ENCODE assay signal across 23 cellular contexts in the genomic region with DNA sequence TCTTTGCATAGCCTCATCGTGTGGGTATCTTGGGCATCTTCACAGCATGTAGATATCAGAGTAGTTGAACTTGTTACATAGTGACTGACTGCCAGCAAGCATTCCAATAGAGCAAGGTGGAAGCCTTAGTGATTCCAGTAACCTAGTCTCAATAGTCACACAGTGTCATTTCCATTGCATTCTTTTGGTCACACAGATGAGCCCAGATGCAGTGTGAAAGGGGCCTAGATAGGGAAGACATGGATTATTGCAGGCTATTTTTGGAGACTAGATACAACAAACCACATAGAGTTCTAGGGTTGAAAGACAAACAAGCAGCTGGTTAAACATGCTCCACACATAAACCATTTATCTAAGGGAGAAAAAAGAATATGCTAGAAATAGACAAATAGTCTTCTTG.
"Had no signal": no experiment of that assay in that cellular context is flagged by ENCODE, and none has a peak within 500 bp of the region (broad histone marks: within the 10 kb centered on the region; RNA-seq: fewer than 3 reads in every experiment).

No MANE protein-coding gene starts in this region.

- H3K9me3 Mint-ChIP-seq: activated CD4-positive, alpha-beta T cell treated with anti-CD3 and anti-CD28 coated beads, Interleukin-2, amount 10 ng/mL, durations not matched to agents 24 days and 14 days; activated CD8-positive, alpha-beta T cell treated with anti-CD3 and anti-CD28 coated beads for 36 hours; activated T-helper 1 cell treated with anti-CD3 and anti-CD28 coated beads, Interleukin-12 subunit alpha, Interleukin-12 subunit beta, Interleukin-2, Interleukin-4 antibody, amounts not matched to agents 30 ng/mL and 10 ng/mL and 1 ng/mL, durations not matched to agents 14 hours and 24 hours and 36 hours had no signal

- H3K27ac Mint-ChIP-seq: activated CD4-positive, alpha-beta T cell treated with anti-CD3 and anti-CD28 coated beads, Interleukin-2, amount 10 ng/mL, durations not matched to agents 24 days and 14 days; activated CD8-positive, alpha-beta memory T cell treated with anti-CD3 and anti-CD28 coated beads, Interleukin-2, amount 10 ng/mL, durations not matched to agents 7 days and 5 days; activated CD8-positive, alpha-beta T cell treated with anti-CD3 and anti-CD28 coated beads for 36 hours; activated naive CD8-positive, alpha-beta T cell treated with anti-CD3 and anti-CD28 coated beads, Interleukin-2, amount 50 U/mL, for 24 hours; activated T-helper 1 cell treated with anti-CD3 and anti-CD28 coated beads, Interleukin-12 subunit alpha, Interleukin-12 subunit beta, Interleukin-2, Interleukin-4 antibody, amounts not matched to agents 30 ng/mL and 10 ng/mL and 1 ng/mL, durations not matched to agents 14 hours and 24 hours and 36 hours; memory B cell; naive thymus-derived CD4-positive, alpha-beta T cell; stimulated activated naive B cell treated with anti-CD40 and anti-IgM and Interleukin-4, amounts not matched to agents 10 μg/mL and 1 μg/mL and 100 μg/mL, for 72 hours had no signal

- H3K36me3 Mint-ChIP-seq: activated CD8-positive, alpha-beta memory T cell treated with anti-CD3 and anti-CD28 coated beads, Interleukin-2, amount 10 ng/mL, durations not matched to agents 7 days and 5 days; memory B cell; naive thymus-derived CD4-positive, alpha-beta T cell; stimulated activated naive B cell treated with anti-CD40 and anti-IgM and Interleukin-4, amounts not matched to agents 10 μg/mL and 1 μg/mL and 100 μg/mL, for 72 hours had no signal

- DNase-seq: activated CD4-positive, alpha-beta T cell treated with anti-CD3 and anti-CD28 coated beads, Interleukin-2, amount 10 ng/mL, durations not matched to agents 24 days and 14 days; activated CD8-positive, alpha-beta memory T cell treated with anti-CD3 and anti-CD28 coated beads, Interleukin-2, amount 10 ng/mL, durations not matched to agents 7 days and 5 days; activated CD8-positive, alpha-beta T cell treated with anti-CD3 and anti-CD28 coated beads for 36 hours; activated gamma-delta T cell; activated naive CD4-positive, alpha-beta T cell treated with anti-CD3 and anti-CD28 coated beads, Interleukin-2, amount 50 U/mL, for 16 hours; activated naive CD8-positive, alpha-beta T cell treated with anti-CD3 and anti-CD28 coated beads, Interleukin-2, amount 50 U/mL, for 24 hours; cortex of kidney; heart left ventricle; islet precursor cell; left cardiac atrium; mucosa of descending colon; naive thymus-derived CD4-positive, alpha-beta T cell; stimulated activated CD4-positive, alpha-beta T cell treated with anti-CD3 and anti-CD28 coated beads, Interleukin-2, amount 100 ng/mL, for 48 hours; stimulated activated CD8-positive, alpha-beta memory T cell treated with anti-CD3 and anti-CD28 coated beads, Interleukin-4, amount 100 ng/mL, for 48 hours; stimulated activated naive B cell treated with anti-CD40 and anti-IgM and Interleukin-4, amounts not matched to agents 10 μg/mL and 1 μg/mL and 100 μg/mL, for 72 hours; testis; trophoblast cell; uterus had no signal

- H3K27me3 Mint-ChIP-seq: activated CD4-positive, alpha-beta T cell treated with anti-CD3 and anti-CD28 coated beads, Interleukin-2, amount 10 ng/mL, durations not matched to agents 24 days and 14 days; activated CD8-positive, alpha-beta memory T cell treated with anti-CD3 and anti-CD28 coated beads, Interleukin-2, amount 10 ng/mL, durations not matched to agents 7 days and 5 days; memory B cell; stimulated activated naive B cell treated with anti-CD40 and anti-IgM and Interleukin-4, amounts not matched to agents 10 μg/mL and 1 μg/mL and 100 μg/mL, for 72 hours had no signal

- H3K27ac ChIP-seq: epithelial cell of prostate, heart left ventricle, testis, uterus, VCaP had no signal

- H3K36me3 ChIP-seq: heart left ventricle, uterus had no signal

- H3K4me1 Mint-ChIP-seq: activated CD4-positive, alpha-beta T cell treated with anti-CD3 and anti-CD28 coated beads, Interleukin-2, amount 10 ng/mL, durations not matched to agents 24 days and 14 days; activated CD8-positive, alpha-beta memory T cell treated with anti-CD3 and anti-CD28 coated beads, Interleukin-2, amount 10 ng/mL, durations not matched to agents 7 days and 5 days; activated naive CD8-positive, alpha-beta T cell treated with anti-CD3 and anti-CD28 coated beads, Interleukin-2, amount 50 U/mL, for 24 hours; memory B cell; naive thymus-derived CD4-positive, alpha-beta T cell; neural crest cell; stimulated activated naive B cell treated with anti-CD40 and anti-IgM and Interleukin-4, amounts not matched to agents 10 μg/mL and 1 μg/mL and 100 μg/mL, for 72 hours had no signal

- H3K4me3 ChIP-seq: heart left ventricle, mucosa of descending colon, testis, uterus had no signal

- H3K4me1 ChIP-seq: heart left ventricle, testis, uterus had no signal

- H3K27me3 ChIP-seq: heart left ventricle, testis, uterus had no signal

- H3K4me3 Mint-ChIP-seq: activated CD4-positive, alpha-beta T cell treated with anti-CD3 and anti-CD28 coated beads, Interleukin-2, amount 10 ng/mL, durations not matched to agents 24 days and 14 days; activated CD8-positive, alpha-beta memory T cell treated with anti-CD3 and anti-CD28 coated beads, Interleukin-2, amount 10 ng/mL, durations not matched to agents 7 days and 5 days; activated CD8-positive, alpha-beta T cell treated with anti-CD3 and anti-CD28 coated beads for 36 hours; activated naive CD8-positive, alpha-beta T cell treated with anti-CD3 and anti-CD28 coated beads, Interleukin-2, amount 50 U/mL, for 24 hours; activated T-helper 1 cell treated with anti-CD3 and anti-CD28 coated beads, Interleukin-12 subunit alpha, Interleukin-12 subunit beta, Interleukin-2, Interleukin-4 antibody, amounts not matched to agents 30 ng/mL and 10 ng/mL and 1 ng/mL, durations not matched to agents 14 hours and 24 hours and 36 hours; memory B cell; naive thymus-derived CD4-positive, alpha-beta T cell; neural crest cell; stimulated activated naive B cell treated with anti-CD40 and anti-IgM and Interleukin-4, amounts not matched to agents 10 μg/mL and 1 μg/mL and 100 μg/mL, for 72 hours had no signal

- H3K9me3 ChIP-seq: mucosa of descending colon, testis, uterus had no signal
